Comparison of ENCODE assay signal across 24 cellular contexts in the genomic region with DNA sequence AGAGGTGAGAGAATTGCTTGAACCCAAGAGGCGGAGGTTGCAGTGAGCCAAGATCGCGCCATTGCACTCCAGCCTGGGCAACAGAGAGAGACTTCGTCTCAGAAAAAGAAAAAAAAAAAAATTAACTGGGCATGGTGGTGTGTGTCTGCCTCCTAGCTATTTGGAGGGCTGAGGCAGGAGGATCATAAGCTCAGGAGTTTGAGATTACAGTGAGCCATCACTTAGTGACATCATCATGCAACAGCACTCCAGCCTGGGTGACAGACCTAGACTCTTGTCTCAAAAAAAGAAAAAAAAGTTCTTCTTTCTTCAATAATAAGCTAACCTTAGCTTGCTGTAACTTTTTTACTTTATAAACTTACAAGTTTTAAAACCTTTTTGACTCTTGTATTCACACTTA.
"Had no signal": no experiment of that assay in that cellular context is flagged by ENCODE, and none has a peak within 500 bp of the region (broad histone marks: within the 10 kb centered on the region; RNA-seq: fewer than 3 reads in every experiment).

No MANE protein-coding gene starts in this region.

- H3K4me3 ChIP-seq: ascending aorta, cardiac muscle cell, heart right ventricle, left ventricle myocardium inferior, ovary, sigmoid colon, tibial nerve had no signal

- H3K36me3 ChIP-seq: ovary had no signal

- DNase-seq: activated CD4-positive, alpha-beta memory T cell treated with anti-CD3 and anti-CD28 coated beads, Interleukin-2, amount 10 ng/mL, durations not matched to agents 7 days and 5 days; activated CD4-positive, alpha-beta T cell treated with anti-CD3 and anti-CD28 coated beads, Interleukin-2, amount 10 ng/mL, durations not matched to agents 24 days and 14 days; activated CD4-positive, CD25-positive, alpha-beta regulatory T cell treated with anti-CD3 and anti-CD28 coated beads, Interleukin-2, amount 50 U/mL, for 72 hours; activated CD8-positive, alpha-beta memory T cell treated with anti-CD3 and anti-CD28 coated beads, Interleukin-2, amount 50 U/mL, for 48 hours; activated gamma-delta T cell; activated naive CD4-positive, alpha-beta T cell treated with anti-CD3 and anti-CD28 coated beads, Interleukin-2, amount 10 ng/mL, durations not matched to agents 7 days and 5 days; activated naive CD8-positive, alpha-beta T cell treated with anti-CD3 and anti-CD28 coated beads, Interleukin-2, amount 10 ng/mL, durations not matched to agents 7 days and 5 days; activated T-cell treated with anti-CD3 and anti-CD28 coated beads, Interleukin-2, amount 50 U/mL, for 24 hours; cortex of kidney; effector memory CD8-positive, alpha-beta T cell; foreskin melanocyte; heart right ventricle; left ventricle myocardium inferior; naive B cell; ovary; retina; sigmoid colon; stimulated activated naive CD4-positive, alpha-beta T cell treated with Interleukin-2 at 50 U/mL for 16 hours; T-helper 17 cell; T1000 had no signal

- H3K27ac ChIP-seq: ascending aorta, cardiac muscle cell, heart right ventricle, left ventricle myocardium inferior, ovary, sigmoid colon, tibial nerve had no signal

- ATAC-seq: effector memory CD8-positive, alpha-beta T cell; esophagus mucosa; heart right ventricle; T-helper 17 cell had no signal

- H3K4me1 ChIP-seq: ascending aorta, heart right ventricle, left ventricle myocardium inferior had no signal

- H3K9me3 ChIP-seq: ascending aorta, heart right ventricle, left ventricle myocardium inferior, ovary, sigmoid colon, tibial nerve had no signal

- H3K27me3 ChIP-seq: ascending aorta, cardiac muscle cell, heart right ventricle, sigmoid colon, tibial nerve had no signal
